30 cellular contexts compared by ENCODE assay signal in genomic region chr17:18064053-18064452, GRCh38.
"Had no signal": no experiment of that assay in that cellular context is flagged by ENCODE, and none has a peak within 500 bp of the region (broad histone marks: within the 10 kb centered on the region; RNA-seq: fewer than 3 reads in every experiment).

No MANE protein-coding gene starts in this region.

- H3K4me3 ChIP-seq: adrenal gland, body of pancreas, colonic mucosa, gastroesophageal sphincter, hepatocyte, lower lobe of right lung, mucosa of descending colon, sigmoid colon, stomach, thyroid gland, upper lobe of right lung had no signal

- DNase-seq: activated CD4-positive, alpha-beta memory T cell treated with anti-CD3 and anti-CD28 coated beads for 36 hours; activated CD4-positive, alpha-beta T cell treated with anti-CD3 and anti-CD28 coated beads, Interleukin-2, amount 10 ng/mL, durations not matched to agents 24 days and 14 days; activated CD4-positive, CD25-positive, alpha-beta regulatory T cell treated with anti-CD3 and anti-CD28 coated beads, Interleukin-2, amount 50 U/mL, for 72 hours; activated CD8-positive, alpha-beta memory T cell treated with anti-CD3 and anti-CD28 coated beads, Interleukin-2, amount 50 U/mL, for 4 hours; activated effector memory CD4-positive, alpha-beta T cell treated with anti-CD3 and anti-CD28 coated beads, Interleukin-2, amount 50 U/mL, for 16 hours; activated naive CD4-positive, alpha-beta T cell treated with anti-CD3 and anti-CD28 coated beads for 36 hours; activated naive CD8-positive, alpha-beta T cell treated with anti-CD3 and anti-CD28 coated beads for 36 hours; activated T-cell treated with anti-CD3 and anti-CD28 coated beads, Interleukin-2, amount 50 U/mL, for 1 hour; adrenal gland; body of pancreas; cerebellar nuclear complex; colonic mucosa; effector memory CD4-positive, alpha-beta T cell; kidney; lower lobe of right lung; mesendoderm; mucosa of descending colon; naive B cell; nephron progenitor cell; sigmoid colon; stimulated activated CD4-positive, alpha-beta T cell treated with anti-CD3 and anti-CD28 coated beads, Interleukin-15, amount 100 ng/mL, for 24 hours; stimulated activated CD4-positive, alpha-beta T cell treated with anti-CD3 and anti-CD28 coated beads, Interleukin-2, amount 100 ng/mL, for 24 hours; stimulated activated naive B cell treated with anti-CD40 and anti-IgM and Interleukin-4, amounts not matched to agents 10 μg/mL and 1 μg/mL and 100 μg/mL, for 72 hours; stomach; thyroid gland; upper lobe of right lung; WERI-Rb-1 had no signal

- H3K27ac ChIP-seq: adrenal gland, body of pancreas, colonic mucosa, gastroesophageal sphincter, hepatocyte, lower lobe of right lung, neutrophil, sigmoid colon, stomach, thyroid gland, upper lobe of right lung, WERI-Rb-1 had no signal

- H3K4me2 ChIP-seq: hepatocyte had no signal

- H3K79me2 ChIP-seq: hepatocyte had no signal

- H3K9me3 ChIP-seq: adrenal gland, body of pancreas, colonic mucosa, gastroesophageal sphincter, lower lobe of right lung, mucosa of descending colon, neutrophil, sigmoid colon, stomach, thyroid gland, upper lobe of right lung had no signal

- H3K4me1 ChIP-seq: adrenal gland, body of pancreas, colonic mucosa, gastroesophageal sphincter, lower lobe of right lung, sigmoid colon, stomach, thyroid gland, upper lobe of right lung had no signal

- H2AFZ ChIP-seq: hepatocyte had no signal

- H3K27me3 ChIP-seq: adrenal gland, body of pancreas, colonic mucosa, gastroesophageal sphincter, hepatocyte, neutrophil, sigmoid colon, stomach, thyroid gland, upper lobe of right lung had no signal

- ATAC-seq: body of pancreas; gastroesophageal sphincter; lower lobe of right lung; mucosa of descending colon; stimulated activated naive B cell treated with anti-CD40 and anti-IgM and Interleukin-4, amounts not matched to agents 10 μg/mL and 1 μg/mL and 100 μg/mL, for 72 hours; upper lobe of right lung had no signal
